In genomic region chr17:68759343-68760140, GRCh38 we compare ENCODE assay signal across 8 cellular contexts.
A peak's percentile ranks its signal among the peaks of the same experiment; 100 is the strongest.
DNase-seq lines count a peak whose midpoint lies in the region; ATAC-seq and TF ChIP-seq lines count a peak whose summit lies in the region.

No MANE protein-coding gene starts in this region.

- H3K36me3 ChIP-seq in SK-N-SH (replicated peaks in 1 of 2; ENCODE audit: control insufficient read depth in 1 of 2, insufficient read depth in 2 of 2, low read length in 1 of 2) (no peaks in the 10 kb centered on the region), iPS-18a (ENCODE audit: control insufficient read depth, low read depth, low read length) (no peaks in the 10 kb centered on the region), sigmoid colon (no peaks in the 10 kb centered on the region)

- no peaks in the 10 kb centered on the region for H3K27me3 ChIP-seq in SK-N-SH (ENCODE audit: insufficient read depth)
- H3K27me3 ChIP-seq in iPS-18a (ENCODE audit: control insufficient read depth, insufficient read depth, low read length): no peaks in the 10 kb centered on the region
- H3K27me3 ChIP-seq in sigmoid colon: no peaks in the 10 kb centered on the region

- POLR2A ChIA-PET in SK-N-SH (lab: Yijun Ruan, JAX): no interaction called here

- no peaks in the 10 kb centered on the region for H4K20me1 ChIP-seq in SK-N-SH (ENCODE audit: insufficient read depth)

- TF ChIP-seq RAD21 in SK-N-SH (IDR thresholded peaks at IDR 0.05; ENCODE audit: low read length): peak; percentile 99

- peak overlapping the region; percentile 91 for H2AFZ ChIP-seq in SK-N-SH (ENCODE audit: low read depth)

- H3K79me2 ChIP-seq in SK-N-SH (ENCODE audit: insufficient read depth): no peaks in the 10 kb centered on the region

- DNase-seq in activated CD4-positive, alpha-beta T cell treated with anti-CD3 and anti-CD28 coated beads for 24 hours (ENCODE audit: low read depth in 2 of 2): peak; percentile 18 to 37
- DNase-seq in activated CD4-positive, alpha-beta T cell treated with anti-CD3 and anti-CD28 coated beads for 1 hour: no peak
- peak; percentile 25 for DNase-seq in NCI-H128 (lab: John Stamatoyannopoulos, UW; ENCODE audit: unreplicated experiment)
- DNase-seq in SK-N-SH: peak; percentile 85
- DNase-seq in brain pericyte (ENCODE audit: low read depth, low spot score): peak; percentile 79
- peak; percentile 94 for DNase-seq in sigmoid colon

- CTCF ChIA-PET in SK-N-SH (lab: Yijun Ruan, JAX): interaction anchor here (0.6 to 2.5 kb wide), 20 partner anchors 12 to 868 kb away, joined by 3 to 13 read pairs (median 4); no protein-coding TSS in a partner anchor

- no peaks in the 10 kb centered on the region for H3K9me3 ChIP-seq in SK-N-SH
- no peaks in the 10 kb centered on the region for H3K9me3 ChIP-seq in iPS-18a (ENCODE audit: control insufficient read depth, low read depth, low read length)
- H3K9me3 ChIP-seq in sigmoid colon: no peaks in the 10 kb centered on the region

- WGBS in SK-N-SH (ENCODE audit: low lambda C conversion rate): 10% methylated on average over 12 of the region's 12 CpGs
- 15 to 17% methylated on average over 12 of the region's 12 CpGs for WGBS in sigmoid colon, 2 donors

- TF ChIP-seq EP300 in SK-N-SH (IDR thresholded peaks at IDR 0.05; ENCODE audit: borderline replicate concordance in 1 of 2, low read depth in 1 of 2, low read length in 1 of 2) (no peak; a peak in 1 of 4 replicates), sigmoid colon (IDR thresholded peaks at IDR 0.05) (no peak)

- H3K9me2 ChIP-seq in SK-N-SH: no peaks in the 10 kb centered on the region

- peak overlapping the region; percentile 71 to 77 for H3K27ac ChIP-seq in SK-N-SH (ENCODE audit: low read depth in 2 of 2, low read length in 1 of 2)
- peak overlapping the region; percentile 79 for H3K27ac ChIP-seq in iPS-18a (ENCODE audit: low read length)
- peak overlapping the region; percentile 59 to 75 (median 64) for H3K27ac ChIP-seq in sigmoid colon

- peaks cover 4% of the 10 kb centered on the region in 2 experiments; a peak in 2 of 4 replicates for H3K4me1 ChIP-seq in SK-N-SH (ENCODE audit: control insufficient read depth in 1 of 2, insufficient read depth in 2 of 2, low read depth in 1 of 2, low read length in 1 of 2)
- peaks cover 9% of the 10 kb centered on the region for H3K4me1 ChIP-seq in iPS-18a (ENCODE audit: control insufficient read depth, low read depth, low read length)
- peaks cover 0 to 11% (median 3%) of the 10 kb centered on the region in 4 donors for H3K4me1 ChIP-seq in sigmoid colon

- peaks cover 6% of the 10 kb centered on the region for H3F3A ChIP-seq in SK-N-SH (replicated peaks; ENCODE audit: insufficient read depth)

- TF ChIP-seq CTCF in SK-N-SH (IDR thresholded peaks at IDR 0.05) (peak; percentile 99), sigmoid colon (IDR thresholded peaks at IDR 0.05) (peak; percentile 61 to 85 (median 76))

- H3K9ac ChIP-seq in SK-N-SH (peak overlapping the region; percentile 54; the same call in 1 of the 2 replicates), iPS-18a (ENCODE audit: low read length) (peak overlapping the region; percentile 67)

- no peak for TF ChIP-seq POLR2A in sigmoid colon (IDR thresholded peaks at IDR 0.05)

- H3K4me3 ChIP-seq in SK-N-SH (ENCODE audit: low read depth in 2 of 2, low read length in 1 of 2) (peak overlapping the region; percentile 42 to 52; a peak in 3 of 4 replicates), iPS-18a (ENCODE audit: low read length) (no peak overlapping the region), sigmoid colon (peak overlapping the region in 3 of 4 donors; percentile 27 to 40 (median 28))

- ATAC-seq in HG02798 (IDR thresholded peaks at IDR 0.05; ENCODE audit: poor library complexity, unreplicated experiment): peak; percentile 75

- intact Hi-C loops in sigmoid colon (cut with DNase I): loop anchor here (5.0 to 10.0 kb wide), 2 partner anchors 222 to 295 kb away; no protein-coding TSS in a partner anchor

- peak overlapping the region; percentile 74 for H3K4me2 ChIP-seq in SK-N-SH

TF ChIP-seq in SK-N-SH, 30 proteins besides CTCF, POLR2A, EP300 and RAD21:
- TF ChIP-seq SIN3A (IDR thresholded peaks at IDR 0.05; ENCODE audit: borderline replicate concordance, low read depth, low read length) (peak; percentile 70; the same call in 1 of the 2 replicates), USF2 (IDR thresholded peaks at IDR 0.05; ENCODE audit: borderline replicate concordance, low read depth, low read length) (no peak), MAX (IDR thresholded peaks at IDR 0.05; ENCODE audit: low read depth) (peak; percentile 58; the same call in 1 of the 2 replicates), TCF12 (IDR thresholded peaks at IDR 0.05) (peak; percentile 5), FOXJ3 (CRISPR knock-in tag; IDR thresholded peaks at IDR 0.05) (no peak), CHD2 (IDR thresholded peaks at IDR 0.05; ENCODE audit: low read length, partially characterized antibody) (no peak), POLR2AphosphoS5 (IDR thresholded peaks at IDR 0.05; ENCODE audit: low read depth, low read length) (0 out of 2 replicates have a peak, but pooled peaks have one; percentile 28), MXI1 (IDR thresholded peaks at IDR 0.05; ENCODE audit: low read depth, low read length) (peak; percentile 46; the same call in 1 of the 2 replicates), YY1 (IDR thresholded peaks at IDR 0.05; ENCODE audit: low read depth) (peak; percentile 60), FOSL2 (IDR thresholded peaks at IDR 0.05; ENCODE audit: borderline replicate concordance, low read depth) (peak; percentile 72), SMC3 (IDR thresholded peaks at IDR 0.05; ENCODE audit: low read depth, low read length) (peak; percentile 87), RXRA (IDR thresholded peaks at IDR 0.05; ENCODE audit: borderline replicate concordance, low read depth) (no peak)
TF ChIP-seq in SK-N-SH: peak in this region for 8.
